In genomic region chr1:178682886-178683285, GRCh38 we compare ENCODE assay signal across 19 cellular contexts.
"Had no signal": no experiment of that assay in that cellular context is flagged by ENCODE, and none has a peak within 500 bp of the region (broad histone marks: within the 10 kb centered on the region; RNA-seq: fewer than 3 reads in every experiment).

No MANE protein-coding gene starts in this region.

- FAIRE-seq: urothelium cell line had no signal

- H3K27me3 ChIP-seq: ascending aorta, breast epithelium, colonic mucosa, transverse colon had no signal

- H3K9me3 ChIP-seq: ascending aorta, breast epithelium, colonic mucosa, transverse colon had no signal

- H3K4me3 ChIP-seq: ascending aorta, breast epithelium, colonic mucosa, transverse colon had no signal

- ATAC-seq: activated CD4-positive, CD25-positive, alpha-beta regulatory T cell treated with anti-CD3 and anti-CD28 coated beads, Interleukin-2, amount 50 U/mL, for 24 hours; activated naive CD8-positive, alpha-beta T cell treated with anti-CD3 and anti-CD28 coated beads, Interleukin-2, amount 50 U/mL, for 24 hours; left cardiac atrium; stimulated activated naive B cell treated with anti-CD40 and anti-IgM and Interleukin-4, amounts not matched to agents 10 μg/mL and 1 μg/mL and 100 μg/mL, for 72 hours had no signal

- DNase-seq: activated CD4-positive, alpha-beta memory T cell treated with anti-CD3 and anti-CD28 coated beads, Interleukin-2, amount 10 ng/mL, durations not matched to agents 7 days and 5 days; activated CD4-positive, alpha-beta T cell treated with anti-CD3 and anti-CD28 coated beads, Interleukin-2, amount 10 ng/mL, durations not matched to agents 24 days and 14 days; activated effector memory CD4-positive, alpha-beta T cell treated with anti-CD3 and anti-CD28 coated beads, Interleukin-2, amount 50 U/mL, for 16 hours; activated naive CD4-positive, alpha-beta T cell treated with anti-CD3 and anti-CD28 coated beads, Interleukin-2, amount 50 U/mL, for 16 hours; activated naive CD8-positive, alpha-beta T cell treated with anti-CD3 and anti-CD28 coated beads, Interleukin-2, amount 50 U/mL, for 24 hours; colonic mucosa; islet precursor cell; left cardiac atrium; nephron progenitor cell; retina; stimulated activated CD4-positive, alpha-beta T cell treated with anti-CD3 and anti-CD28 coated beads, Interleukin-2, amount 100 ng/mL, for 48 hours; stimulated activated CD8-positive, alpha-beta memory T cell treated with anti-CD3 and anti-CD28 coated beads, Interleukin-4, amount 100 ng/mL, for 48 hours; stimulated activated naive B cell treated with anti-CD40 and anti-IgM and Interleukin-4, amounts not matched to agents 10 μg/mL and 1 μg/mL and 100 μg/mL, for 72 hours; T-helper 2 cell; transverse colon had no signal

- H3K4me1 ChIP-seq: ascending aorta, breast epithelium, colonic mucosa, transverse colon had no signal

- H3K27ac ChIP-seq: ascending aorta, breast epithelium, colonic mucosa, transverse colon had no signal

- H3K36me3 ChIP-seq: ascending aorta, breast epithelium, colonic mucosa, transverse colon had no signal
